Comparison of ENCODE assay signal across 8 cellular contexts in genomic region chr19:12495002-12495802, GRCh38. TPM values are rescaled to one million over a fixed set of nuclear protein-coding genes. Genes with fewer than 3 reads are reported as not detected.
DNase-seq lines count a peak whose midpoint lies in the region; ATAC-seq, FAIRE-seq and TF ChIP-seq lines count a peak whose summit lies in the region.

No MANE protein-coding gene starts in this region.

- H2AFZ ChIP-seq in HepG2 (ENCODE audit: low read length): peak overlapping the region; percentile 89

- H3K4me1 ChIP-seq in HepG2 (ENCODE audit: insufficient read depth, low read length): peaks cover 29% of the 10 kb centered on the region

- FAIRE-seq in HepG2 (lab: Jason Lieb, UNC): peak; percentile 61

- BruUV-seq in HepG2 (replicated peaks; lab: Mats Ljungman, UMichigan): no TSS peak

- H3K4me3 ChIP-seq in GM12875 (ENCODE audit: low read depth, low read length): peak overlapping the region; percentile 56
- H3K4me3 ChIP-seq in HepG2 (replicated peaks in 1 of 3; ENCODE audit: insufficient read depth in 1 of 3, low read depth in 2 of 3, low read length in 3 of 3): peak overlapping the region; percentile 87 to 94 (median 91)

- POLR2A ChIA-PET in HepG2 (lab: Yijun Ruan, JAX): interaction anchor here (0.6 to 3.2 kb wide), 24 partner anchors 9 to 355 kb away, joined by 3 to 62 read pairs (median 4); partner anchors contain the start of genes GET3, ZNF136, ZNF20 and ZNF44

- no peaks in the 10 kb centered on the region for H3K9me3 ChIP-seq in HepG2 (ENCODE audit: low read length)

- TF ChIP-seq CTCF in GM12875 (IDR thresholded peaks at IDR 0.05; ENCODE audit: borderline replicate concordance, insufficient read depth, low read depth, low read length): peak; percentile 48; the same call in 1 of the 2 replicates
- peak; percentile 93 for TF ChIP-seq CTCF in HepG2 (CRISPR knock-in tag; IDR thresholded peaks at IDR 0.05)

- ATAC-seq in HG03097 (IDR thresholded peaks at IDR 0.05; ENCODE audit: low FRiP score, unreplicated experiment) (peak; percentile 99), HepG2 (peak; percentile 94), HG03045 (IDR thresholded peaks at IDR 0.05; ENCODE audit: unreplicated experiment) (no peak)

- 0% methylated on average over 13 of the region's 51 CpGs for WGBS in HepG2 (ENCODE audit: low lambda C conversion rate)

- intact Hi-C loops in HepG2 (cut with micrococcal nuclease; ENCODE audit: unreplicated experiment): loop anchor here (5.0 kb wide), 1 partner anchor 203 kb away; the partner anchor contains the start of gene ZNF44

- DNase-seq in NCI-H460 (ENCODE audit: extremely low read depth, low read depth) (peak; percentile 47), dermis microvascular lymphatic vessel endothelial cell (ENCODE audit: low read depth in 2 of 2) (peak; percentile 92 to 93), HepG2 (ENCODE audit: low spot score) (peak; percentile 95)
- DNase-seq in activated CD4-positive, alpha-beta T cell treated with anti-CD3 and anti-CD28 coated beads, Interleukin-2, amount 50 U/mL, for 48 hours: peak; percentile 95 to 97
- peak; percentile 91 for DNase-seq in stimulated activated CD4-positive, alpha-beta T cell treated with anti-CD3 and anti-CD28 coated beads, Interleukin-2, amount 100 ng/mL, for 4 hours (ENCODE audit: low read depth)

- peak overlapping the region; percentile 91 for H3K4me2 ChIP-seq in HepG2 (ENCODE audit: low read depth, low read length)

- H3K79me2 ChIP-seq in HepG2 (ENCODE audit: insufficient read depth, low read length): no peaks in the 10 kb centered on the region

- peak overlapping the region; percentile 92 for H3K9ac ChIP-seq in HepG2 (ENCODE audit: insufficient read depth, low read depth, low read length)

- in situ Hi-C loops in HepG2 (cut with HindIII; ENCODE audit: extremely low pct_ligation_motif_present, low pct_unique_long_range_greater_than_20kb): no loop called here

- TF ChIP-seq POLR2A in HepG2 (IDR thresholded peaks at IDR 0.05; ENCODE audit: insufficient read depth in 1 of 2, low read depth in 2 of 2, low read length in 2 of 2): peak; percentile 97

- CTCF ChIA-PET in HepG2 (lab: Yijun Ruan, JAX; ENCODE audit: low intra/inter-chr PET ratio, low total read pairs): no interaction called here

- no peak for TF ChIP-seq EP300 in HepG2 (IDR thresholded peaks at IDR 0.05; ENCODE audit: low read depth in 2 of 2, low read length in 2 of 2)
- TF ChIP-seq EP300 in HepG2 (CRISPR knock-in tag; IDR thresholded peaks at IDR 0.05; ENCODE audit: borderline replicate concordance): no peak

- no peaks in the 10 kb centered on the region for H3K36me3 ChIP-seq in HepG2 (replicated peaks in 1 of 2; ENCODE audit: control insufficient read depth in 1 of 2, insufficient read depth in 2 of 2, low read length in 2 of 2)

- H4K20me1 ChIP-seq in HepG2 (ENCODE audit: insufficient read depth, low read length): no peaks in the 10 kb centered on the region

- peak overlapping the region; percentile 90 for H3K27ac ChIP-seq in HepG2 (ENCODE audit: extremely low read length, insufficient read depth, low read length)

- peak; percentile 75 for TF ChIP-seq RAD21 in HepG2 (CRISPR knock-in tag; IDR thresholded peaks at IDR 0.05)

- H3K27me3 ChIP-seq in HepG2 (ENCODE audit: control insufficient read depth in 1 of 2, insufficient read depth in 2 of 2, low read length in 2 of 2): no peaks in the 10 kb centered on the region; a peak in 1 of 5 replicates

RNA-seq across cellular contexts. Expression of gene ZNF709, which starts 10.6 kb away (rescaled TPM):
- total RNA-seq in NCI-H460 (2014; rRNA removed; shearing (Covaris generic)): 0.15 TPM in 1 of 2 replicates, not detected in the other
- polyA plus RNA-seq in NCI-H460 (2014; cell fraction: nucleus; rRNA removed): 0.06 TPM in 1 of 2 replicates, not detected in the other
- total RNA-seq in dermis microvascular lymphatic vessel endothelial cell (3.1 and 3.5 TPM in 2 replicates), HepG2 (2016; rRNA removed; fragmentation: Illumina TruSeq; extraction: Trizol) (3.9 and 4.7 TPM in 2 replicates)
- total RNA-seq in HepG2 (2016; cell fraction: cytosol; rRNA removed; fragmentation: Illumina TruSeq; extraction: Trizol; ENCODE audit: low read depth): 0.61 and 0.79 TPM in 2 replicates
- total RNA-seq in HepG2 (2016; cell fraction: insoluble cytoplasmic fraction; rRNA removed; fragmentation: Illumina TruSeq; extraction: Trizol): 3.7 and 4.7 TPM in 2 replicates
- total RNA-seq in HepG2 (2016; cell fraction: membrane; rRNA removed; fragmentation: Illumina TruSeq; extraction: Trizol): 1.3 and 1.5 TPM in 2 replicates
- 2.9 and 3.6 TPM in 2 replicates for total RNA-seq in HepG2 (2016; cell fraction: nucleus; rRNA removed; fragmentation: Illumina TruSeq; extraction: Trizol)
- polyA plus RNA-seq in HepG2 (2011; rRNA removed): 1.0 and 1.5 TPM in 2 replicates
- 0.43 and 0.69 TPM in 2 replicates for polyA plus RNA-seq in HepG2 (2011; cell fraction: cytosol; rRNA removed)
- 1.2 and 1.3 TPM in 2 replicates for polyA plus RNA-seq in HepG2 (2011; cell fraction: nucleus; rRNA removed)
- 0.68 and 1.7 TPM in 2 replicates for polyA plus RNA-seq in HepG2 (2012)
- polyA plus RNA-seq in HepG2 (2016; cell fraction: cytosol; fragmentation: Illumina TruSeq; extraction: Trizol; ENCODE audit: low read depth): 0.11 and 0.15 TPM in 2 replicates
- polyA plus RNA-seq in HepG2 (2016; cell fraction: insoluble cytoplasmic fraction; fragmentation: Illumina TruSeq; extraction: Trizol; ENCODE audit: low read depth): 1.2 and 1.4 TPM in 2 replicates
- 0.33 and 0.42 TPM in 2 replicates for polyA plus RNA-seq in HepG2 (2016; cell fraction: membrane; fragmentation: Illumina TruSeq; extraction: Trizol; ENCODE audit: low read depth)
- 2.4 and 3.6 TPM in 2 replicates for polyA plus RNA-seq in HepG2 (2016; cell fraction: nucleus; fragmentation: Illumina TruSeq; extraction: Trizol; ENCODE audit: insufficient read depth, low read depth)
- 2.2 TPM in 1 of 2 replicates, not detected in the other for polyA minus RNA-seq in HepG2 (2011; rRNA and poly(A)+ RNA removed; ENCODE audit: low replicate concordance)
- 1.8 and 2.0 TPM in 2 replicates for polyA minus RNA-seq in HepG2 (2011; cell fraction: cytosol; rRNA and poly(A)+ RNA removed)
- 6.6 and 6.8 TPM in 2 replicates for polyA minus RNA-seq in HepG2 (2011; cell fraction: nucleus; rRNA and poly(A)+ RNA removed)

RNA-seq across cellular contexts. Expression of gene ZNF443, which starts 54.4 kb away (rescaled TPM):
- 1.1 and 1.4 TPM in 2 replicates for total RNA-seq in NCI-H460 (2014; rRNA removed; shearing (Covaris generic))
- 1.3 and 1.7 TPM in 2 replicates for polyA plus RNA-seq in NCI-H460 (2014; cell fraction: nucleus; rRNA removed)
- 4.5 and 6.7 TPM in 2 replicates for total RNA-seq in dermis microvascular lymphatic vessel endothelial cell
- 19.0 and 24.2 TPM in 2 replicates for total RNA-seq in HepG2 (2016; rRNA removed; fragmentation: Illumina TruSeq; extraction: Trizol)
- 4.8 and 6.3 TPM in 2 replicates for total RNA-seq in HepG2 (2016; cell fraction: cytosol; rRNA removed; fragmentation: Illumina TruSeq; extraction: Trizol; ENCODE audit: low read depth)
- total RNA-seq in HepG2 (2016; cell fraction: insoluble cytoplasmic fraction; rRNA removed; fragmentation: Illumina TruSeq; extraction: Trizol): 17.4 and 23.5 TPM in 2 replicates
- total RNA-seq in HepG2 (2016; cell fraction: membrane; rRNA removed; fragmentation: Illumina TruSeq; extraction: Trizol): 9.2 and 13.1 TPM in 2 replicates
- 25.0 and 27.8 TPM in 2 replicates for total RNA-seq in HepG2 (2016; cell fraction: nucleus; rRNA removed; fragmentation: Illumina TruSeq; extraction: Trizol)
- 3.5 and 3.6 TPM in 2 replicates for polyA plus RNA-seq in HepG2 (2011; rRNA removed)
- polyA plus RNA-seq in HepG2 (2011; cell fraction: cytosol; rRNA removed): 1.0 and 1.7 TPM in 2 replicates
- 2.7 and 4.0 TPM in 2 replicates for polyA plus RNA-seq in HepG2 (2011; cell fraction: nucleus; rRNA removed)
- polyA plus RNA-seq in HepG2 (2012): 3.4 and 5.1 TPM in 2 replicates
- 0.33 and 0.42 TPM in 2 replicates for polyA plus RNA-seq in HepG2 (2016; cell fraction: cytosol; fragmentation: Illumina TruSeq; extraction: Trizol; ENCODE audit: low read depth)
- 6.6 and 7.5 TPM in 2 replicates for polyA plus RNA-seq in HepG2 (2016; cell fraction: insoluble cytoplasmic fraction; fragmentation: Illumina TruSeq; extraction: Trizol; ENCODE audit: low read depth)
- polyA plus RNA-seq in HepG2 (2016; cell fraction: membrane; fragmentation: Illumina TruSeq; extraction: Trizol; ENCODE audit: low read depth): 1.00 and 1.1 TPM in 2 replicates
- polyA plus RNA-seq in HepG2 (2016; cell fraction: nucleus; fragmentation: Illumina TruSeq; extraction: Trizol; ENCODE audit: insufficient read depth, low read depth): 10.6 and 10.7 TPM in 2 replicates
- 0.87 and 3.0 TPM in 2 replicates for polyA minus RNA-seq in HepG2 (2011; rRNA and poly(A)+ RNA removed; ENCODE audit: low replicate concordance)
- 6.1 and 6.2 TPM in 2 replicates for polyA minus RNA-seq in HepG2 (2011; cell fraction: cytosol; rRNA and poly(A)+ RNA removed)
- polyA minus RNA-seq in HepG2 (2011; cell fraction: nucleus; rRNA and poly(A)+ RNA removed): 30.6 and 31.3 TPM in 2 replicates

RNA-seq across cellular contexts. Expression of gene ZNF564, which starts 56.1 kb away (rescaled TPM):
- total RNA-seq in NCI-H460 (2014; rRNA removed; shearing (Covaris generic)): 3.5 and 4.1 TPM in 2 replicates
- polyA plus RNA-seq in NCI-H460 (2014; cell fraction: nucleus; rRNA removed): 1.8 TPM in 2 replicates
- total RNA-seq in dermis microvascular lymphatic vessel endothelial cell: 6.5 and 8.6 TPM in 2 replicates
- 11.1 and 11.2 TPM in 2 replicates for total RNA-seq in HepG2 (2016; rRNA removed; fragmentation: Illumina TruSeq; extraction: Trizol)
- 3.9 and 4.9 TPM in 2 replicates for total RNA-seq in HepG2 (2016; cell fraction: cytosol; rRNA removed; fragmentation: Illumina TruSeq; extraction: Trizol; ENCODE audit: low read depth)
- total RNA-seq in HepG2 (2016; cell fraction: insoluble cytoplasmic fraction; rRNA removed; fragmentation: Illumina TruSeq; extraction: Trizol): 10.7 and 11.9 TPM in 2 replicates
- 9.1 and 10.5 TPM in 2 replicates for total RNA-seq in HepG2 (2016; cell fraction: membrane; rRNA removed; fragmentation: Illumina TruSeq; extraction: Trizol)
- 11.9 and 13.6 TPM in 2 replicates for total RNA-seq in HepG2 (2016; cell fraction: nucleus; rRNA removed; fragmentation: Illumina TruSeq; extraction: Trizol)
- 2.3 and 2.4 TPM in 2 replicates for polyA plus RNA-seq in HepG2 (2011; rRNA removed)
- 0.63 and 1.2 TPM in 2 replicates for polyA plus RNA-seq in HepG2 (2011; cell fraction: cytosol; rRNA removed)
- 3.5 and 5.1 TPM in 2 replicates for polyA plus RNA-seq in HepG2 (2011; cell fraction: nucleus; rRNA removed)
- polyA plus RNA-seq in HepG2 (2012): 3.5 and 4.8 TPM in 2 replicates
- 0.22 and 0.41 TPM in 2 replicates for polyA plus RNA-seq in HepG2 (2016; cell fraction: cytosol; fragmentation: Illumina TruSeq; extraction: Trizol; ENCODE audit: low read depth)
- 4.3 and 4.4 TPM in 2 replicates for polyA plus RNA-seq in HepG2 (2016; cell fraction: insoluble cytoplasmic fraction; fragmentation: Illumina TruSeq; extraction: Trizol; ENCODE audit: low read depth)
- 0.81 and 0.84 TPM in 2 replicates for polyA plus RNA-seq in HepG2 (2016; cell fraction: membrane; fragmentation: Illumina TruSeq; extraction: Trizol; ENCODE audit: low read depth)
- polyA plus RNA-seq in HepG2 (2016; cell fraction: nucleus; fragmentation: Illumina TruSeq; extraction: Trizol; ENCODE audit: insufficient read depth, low read depth): 4.3 and 4.6 TPM in 2 replicates
- 2.2 and 4.0 TPM in 2 replicates for polyA minus RNA-seq in HepG2 (2011; rRNA and poly(A)+ RNA removed; ENCODE audit: low replicate concordance)
- 4.5 and 4.7 TPM in 2 replicates for polyA minus RNA-seq in HepG2 (2011; cell fraction: cytosol; rRNA and poly(A)+ RNA removed)
- 23.4 and 24.8 TPM in 2 replicates for polyA minus RNA-seq in HepG2 (2011; cell fraction: nucleus; rRNA and poly(A)+ RNA removed)
